Comparison of ENCODE assay signal across 19 cellular contexts in the genomic region with DNA sequence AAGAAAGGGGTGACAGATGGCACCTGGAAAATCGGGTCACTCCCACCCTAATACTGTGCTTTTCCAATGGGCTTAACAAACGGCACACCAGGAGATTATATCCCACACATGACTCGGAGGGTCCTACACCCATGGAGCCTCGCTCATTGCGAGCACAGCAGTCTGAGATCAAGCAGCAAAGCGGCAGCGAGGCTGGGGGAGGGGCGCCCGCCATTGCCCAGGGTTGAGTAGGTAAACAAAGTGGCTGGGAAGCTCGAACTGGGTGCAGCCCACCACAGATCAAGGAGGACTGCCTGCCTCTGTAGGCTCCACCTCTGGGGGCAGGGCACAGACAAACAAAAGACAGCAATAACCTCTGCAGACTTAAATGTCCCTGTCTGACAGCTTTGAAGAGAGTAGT. TPM values are rescaled to one million over a fixed set of nuclear protein-coding genes. Genes with fewer than 3 reads are reported as not detected.
"Had no signal": no experiment of that assay in that cellular context is flagged by ENCODE, and none has a peak within 500 bp of the region (broad histone marks: within the 10 kb centered on the region; RNA-seq: fewer than 3 reads in every experiment).

No MANE protein-coding gene starts in this region.

RNA-seq across cellular contexts. Expression of a gene that starts 38.3 kb away (rescaled TPM):
- total RNA-seq: activated naive CD4-positive, alpha-beta T cell treated with anti-CD3 and anti-CD28 coated beads for 36 hours; activated naive CD4-positive, alpha-beta T cell treated with anti-CD3 and anti-CD28 coated beads, Interleukin-2, amount 50 U/mL, for 72 hours; activated naive CD8-positive, alpha-beta T cell treated with anti-CD3 and anti-CD28 coated beads for 36 hours; activated naive CD8-positive, alpha-beta T cell treated with anti-CD3 and anti-CD28 coated beads, Interleukin-2, amount 10 ng/mL, durations not matched to agents 7 days and 5 days; activated T-cell treated with anti-CD3 and anti-CD28 coated beads, Interleukin-2, amount 50 U/mL, for 4 hours; activated T-cell treated with anti-CD3 and anti-CD28 coated beads, Interleukin-2, amount 50 U/mL, for 72 hours; activated T-helper 1 cell treated with anti-CD3 and anti-CD28 coated beads, Interleukin-12 subunit alpha, Interleukin-12 subunit beta, Interleukin-2, Interleukin-4 antibody, amounts not matched to agents 30 ng/mL and 10 ng/mL and 1 ng/mL, durations not matched to agents 14 hours and 24 hours and 36 hours; activated T-helper 17 cell treated with anti-CD3 and anti-CD28 coated beads, Interleukin-2, amount 50 U/mL, for 72 hours; activated T-helper 2 cell treated with anti-CD3 and anti-CD28 coated beads, Interferon-gamma antibody, Interleukin-2, Interleukin-4, amounts not matched to agents 10 μg/mL and 5 μg/mL and 100 μg/mL, durations not matched to agents 14 hours and 24 hours and 36 hours; aorta; ascending aorta; astrocyte; body of pancreas; bronchial epithelial cell; cardiac muscle cell; cardiac septum; cerebellum; chondrocyte had no signal
- polyA plus RNA-seq: adipose tissue, aorta, cardiac muscle cell had no signal

RNA-seq across cellular contexts. Expression of a gene that starts 48.3 kb away (rescaled TPM):
- total RNA-seq: activated naive CD4-positive, alpha-beta T cell treated with anti-CD3 and anti-CD28 coated beads for 36 hours; activated naive CD4-positive, alpha-beta T cell treated with anti-CD3 and anti-CD28 coated beads, Interleukin-2, amount 50 U/mL, for 72 hours; activated naive CD8-positive, alpha-beta T cell treated with anti-CD3 and anti-CD28 coated beads for 36 hours; activated naive CD8-positive, alpha-beta T cell treated with anti-CD3 and anti-CD28 coated beads, Interleukin-2, amount 10 ng/mL, durations not matched to agents 7 days and 5 days; activated T-cell treated with anti-CD3 and anti-CD28 coated beads, Interleukin-2, amount 50 U/mL, for 4 hours; activated T-helper 1 cell treated with anti-CD3 and anti-CD28 coated beads, Interleukin-12 subunit alpha, Interleukin-12 subunit beta, Interleukin-2, Interleukin-4 antibody, amounts not matched to agents 30 ng/mL and 10 ng/mL and 1 ng/mL, durations not matched to agents 14 hours and 24 hours and 36 hours; activated T-helper 17 cell treated with anti-CD3 and anti-CD28 coated beads, Interleukin-2, amount 50 U/mL, for 72 hours; activated T-helper 2 cell treated with anti-CD3 and anti-CD28 coated beads, Interferon-gamma antibody, Interleukin-2, Interleukin-4, amounts not matched to agents 10 μg/mL and 5 μg/mL and 100 μg/mL, durations not matched to agents 14 hours and 24 hours and 36 hours; ascending aorta; body of pancreas; cardiac muscle cell; cardiac septum; cerebellum; chondrocyte had no signal
- polyA plus RNA-seq: cardiac muscle cell had no signal
